1 cellular context compared by ENCODE assay signal in genomic region chr9:35667939-35668338, GRCh38.
TF ChIP-seq lines count a peak whose summit lies in the region.

No MANE protein-coding gene starts in this region.

TF ChIP-seq in A549, 52 proteins besides CTCF, POLR2A, EP300 and RAD21:
- no peak for TF ChIP-seq FOSB (CRISPR knock-in tag; IDR thresholded peaks at IDR 0.05)
- TF ChIP-seq FOXS1 (CRISPR knock-in tag; IDR thresholded peaks at IDR 0.05): no peak
- no peak for TF ChIP-seq CBX8 (IDR thresholded peaks at IDR 0.05)
- no peak for TF ChIP-seq EHMT2 (IDR thresholded peaks at IDR 0.05; ENCODE audit: low read depth)
- TF ChIP-seq PHF8 (IDR thresholded peaks at IDR 0.05; ENCODE audit: borderline replicate concordance, low read depth): no peak
- no peak for TF ChIP-seq HMGXB4 (CRISPR knock-in tag; IDR thresholded peaks at IDR 0.05; ENCODE audit: borderline replicate concordance)
